In genomic region chr6:160057080-160057479, GRCh38 we compare ENCODE assay signal across 15 cellular contexts.
DNase-seq lines count a peak whose midpoint lies in the region; ATAC-seq and TF ChIP-seq lines count a peak whose summit lies in the region.
"Had no signal": no experiment of that assay in that cellular context is flagged by ENCODE, and none has a peak within 500 bp of the region (broad histone marks: within the 10 kb centered on the region; RNA-seq: fewer than 3 reads in every experiment).

No MANE protein-coding gene starts in this region.

- peak; percentile 19 for ATAC-seq in esophagus mucosa
- ATAC-seq in GM19328 (IDR thresholded peaks at IDR 0.05; ENCODE audit: unreplicated experiment) = no peak

- H3K4me3 ChIP-seq in neutrophil (ENCODE audit: low read depth in 1 of 2, low read length in 1 of 2) = no peak overlapping the region
- no peak overlapping the region for H3K4me3 ChIP-seq in esophagus muscularis mucosa
- H3K4me3 ChIP-seq: BLaER1 treated with 17β-estradiol and CSF1 and Interleukin-3, amounts not matched to agents 10 nM and 100 nM; MG63; upper lobe of left lung had no signal

- TF ChIP-seq POLR2A in esophagus muscularis mucosa (IDR thresholded peaks at IDR 0.05; ENCODE audit: low read depth) = no peak

- TF ChIP-seq EP300 in esophagus muscularis mucosa (IDR thresholded peaks at IDR 0.05) = no peak

- H3K27me3 ChIP-seq in neutrophil (no peaks in the 10 kb centered on the region), esophagus muscularis mucosa (no peaks in the 10 kb centered on the region)
- H3K27me3 ChIP-seq: BLaER1 treated with 17β-estradiol and CSF1 and Interleukin-3, amounts not matched to agents 10 nM and 100 nM; MG63; upper lobe of left lung had no signal

- peak; percentile 36 for DNase-seq in NCI-H510A treated with DMSO at 0.1 percent for 48 hours (lab: John Stamatoyannopoulos, UW)
- no peak for DNase-seq in NCI-H510A (lab: John Stamatoyannopoulos, UW)
- DNase-seq in NCI-H2029 (lab: John Stamatoyannopoulos, UW) = peak; percentile 53
- DNase-seq in esophagus muscularis mucosa (ENCODE audit: extremely low spot score) = no peak
- no peak for DNase-seq in hippocampal formation (lab: John Stamatoyannopoulos, UW)
- DNase-seq: activated naive CD4-positive, alpha-beta T cell treated with anti-CD3 and anti-CD28 coated beads, Interleukin-2, amount 50 U/mL, for 16 hours; MG63; midbrain; NCI-H2081; upper lobe of left lung had no signal

- H3K36me3 ChIP-seq in neutrophil (peaks cover 100% of the 10 kb centered on the region), esophagus muscularis mucosa (peaks cover 57 to 100% (median 97%) of the 10 kb centered on the region in 4 donors)

- H3K4me1 ChIP-seq in neutrophil (ENCODE audit: control insufficient read depth in 1 of 2, insufficient read depth in 1 of 2, low read depth in 1 of 2, low read length in 1 of 2) = no peaks in the 10 kb centered on the region
- H3K4me1 ChIP-seq in esophagus muscularis mucosa = no peaks in the 10 kb centered on the region
- H3K4me1 ChIP-seq: BLaER1 treated with 17β-estradiol and CSF1 and Interleukin-3, amounts not matched to agents 10 nM and 100 nM had no signal

- WGBS in esophagus muscularis mucosa = 84% methylated on average over 6 of the region's 6 CpGs

- H3K27ac ChIP-seq in neutrophil (peak overlapping the region; percentile 2), esophagus muscularis mucosa (replicated peaks in 1 of 4) (no peak overlapping the region)
- H3K27ac ChIP-seq: BLaER1 treated with 17β-estradiol and CSF1 and Interleukin-3, amounts not matched to agents 10 nM and 100 nM; upper lobe of left lung; VCaP had no signal

- TF ChIP-seq CTCF in neutrophil (IDR thresholded peaks at IDR 0.05) = no peak
- no peak for TF ChIP-seq CTCF in esophagus muscularis mucosa (IDR thresholded peaks at IDR 0.05)

- H3K9me3 ChIP-seq in neutrophil (peaks cover 14% of the 10 kb centered on the region), esophagus muscularis mucosa (no peaks in the 10 kb centered on the region)
- H3K9me3 ChIP-seq: MG63, upper lobe of left lung had no signal

- intact Hi-C loops in esophagus muscularis mucosa (cut with DNase I) = no loop called here

Comparison
In these comparisons a context has a peak if more than half of its experiments do, and no peak if none do; other contexts are left out.
1. DNase-seq: peak in NCI-H510A treated with DMSO at 0.1 percent for 48 hours (single experiment) and NCI-H2029 (single experiment); none in NCI-H510A (single experiment), esophagus muscularis mucosa (single experiment) and hippocampal formation (0 of 2).